21 cellular contexts compared by ENCODE assay signal in genomic region chr22:23969071-23969470, GRCh38. TPM values are rescaled to one million over a fixed set of nuclear protein-coding genes. Genes with fewer than 3 reads are reported as not detected.
DNase-seq lines count a peak whose midpoint lies in the region; ATAC-seq and TF ChIP-seq lines count a peak whose summit lies in the region.
"Had no signal": no experiment of that assay in that cellular context is flagged by ENCODE, and none has a peak within 500 bp of the region (broad histone marks: within the 10 kb centered on the region; RNA-seq: fewer than 3 reads in every experiment).

No MANE protein-coding gene starts in this region.

- peaks cover 23% of the 10 kb centered on the region for H3K4me1 Mint-ChIP-seq in activated naive CD4-positive, alpha-beta T cell treated with anti-CD3 and anti-CD28 coated beads, Interleukin-2, amount 50 U/mL, for 24 hours

- no peak for DNase-seq in activated naive CD4-positive, alpha-beta T cell treated with anti-CD3 and anti-CD28 coated beads, Interleukin-2, amount 50 U/mL, for 16 hours
- DNase-seq in DND-41, result no peak
- DNase-seq in sigmoid colon, result peak; percentile 46
- DNase-seq in AG08395 (ENCODE audit: low spot score), result no peak
- DNase-seq in stimulated activated naive CD4-positive, alpha-beta T cell (lab: John Stamatoyannopoulos, UW), result no peak
- DNase-seq: GOT3; MM.1S; mucosa of descending colon; NCI-H1436 treated with DMSO at 0.1 percent for 48 hours; stimulated activated CD8-positive, alpha-beta memory T cell treated with anti-CD3 and anti-CD28 coated beads, Interleukin-4, amount 100 ng/mL, for 48 hours; T1000 had no signal

- peaks cover 4% of the 10 kb centered on the region for H3K36me3 Mint-ChIP-seq in activated naive CD4-positive, alpha-beta T cell treated with anti-CD3 and anti-CD28 coated beads, Interleukin-2, amount 50 U/mL, for 24 hours

- H3K4me3 Mint-ChIP-seq in activated naive CD4-positive, alpha-beta T cell treated with anti-CD3 and anti-CD28 coated beads, Interleukin-2, amount 50 U/mL, for 24 hours, result peak overlapping the region; percentile 41

- intact Hi-C loops in sigmoid colon (cut with DNase I), result no loop called here

- no peaks in the 10 kb centered on the region for H3K9me3 Mint-ChIP-seq in activated naive CD4-positive, alpha-beta T cell treated with anti-CD3 and anti-CD28 coated beads, Interleukin-2, amount 50 U/mL, for 24 hours

- H3K79me2 ChIP-seq in DND-41 (ENCODE audit: insufficient read depth, low read length), result peaks cover 30% of the 10 kb centered on the region

- TF ChIP-seq POLR2A in sigmoid colon (IDR thresholded peaks at IDR 0.05), result no peak

- H3K27ac ChIP-seq in DND-41 (ENCODE audit: low read length), result no peak overlapping the region
- peak overlapping the region; percentile 35; the same call in 1 of the 2 replicates for H3K27ac ChIP-seq in VCaP
- H3K27ac ChIP-seq in sigmoid colon, result no peak overlapping the region
- H3K27ac ChIP-seq: SJSA1 had no signal

- H3K4me3 ChIP-seq in DND-41 (ENCODE audit: low read depth in 1 of 2, low read length in 2 of 2), result no peak overlapping the region
- H3K4me3 ChIP-seq in sigmoid colon, result no peak overlapping the region
- H3K4me3 ChIP-seq: mucosa of descending colon, SJSA1 had no signal

- TF ChIP-seq EP300 in sigmoid colon (IDR thresholded peaks at IDR 0.05), result no peak

- peak overlapping the region; percentile 63 for H3K27ac Mint-ChIP-seq in activated naive CD4-positive, alpha-beta T cell treated with anti-CD3 and anti-CD28 coated beads, Interleukin-2, amount 50 U/mL, for 24 hours

- no peak overlapping the region for H3K9ac ChIP-seq in DND-41 (ENCODE audit: low read depth, low read length)

- peaks cover 26% of the 10 kb centered on the region for H4K20me1 ChIP-seq in DND-41 (ENCODE audit: insufficient read depth, low read length)

- no peak for TF ChIP-seq CTCF in DND-41 (IDR thresholded peaks at IDR 0.05; ENCODE audit: borderline replicate concordance, extremely low read depth, low read length, poor library complexity, severe bottlenecking)
- no peak for TF ChIP-seq CTCF in VCaP (conservative IDR thresholded peaks at IDR 0.05)
- no peak for TF ChIP-seq CTCF in sigmoid colon (IDR thresholded peaks at IDR 0.05)

- H2AFZ ChIP-seq in DND-41 (ENCODE audit: low read depth, low read length), result no peak overlapping the region

- H3K4me2 ChIP-seq in DND-41 (ENCODE audit: insufficient read depth, low read length), result peak overlapping the region; percentile 31

- H3K36me3 ChIP-seq in DND-41 (ENCODE audit: insufficient read depth, low read length), result peaks cover 31% of the 10 kb centered on the region
- peaks cover 8 to 30% (median 18%) of the 10 kb centered on the region in 4 donors for H3K36me3 ChIP-seq in sigmoid colon

- no peak for ATAC-seq in DND-41 (ENCODE audit: insufficient read depth, low read depth)
- no peak for ATAC-seq in HG03039 (IDR thresholded peaks at IDR 0.05; ENCODE audit: unreplicated experiment)
- ATAC-seq: activated CD4-positive, CD25-positive, alpha-beta regulatory T cell treated with anti-CD3 and anti-CD28 coated beads, Interleukin-2, amount 50 U/mL, for 24 hours; mucosa of descending colon had no signal

- H3K27me3 ChIP-seq in DND-41 (ENCODE audit: insufficient read depth, low read length, poor library complexity) (no peaks in the 10 kb centered on the region), sigmoid colon (no peaks in the 10 kb centered on the region)
- H3K27me3 ChIP-seq: SJSA1 had no signal

- no peaks in the 10 kb centered on the region for H3K9me3 ChIP-seq in DND-41 (ENCODE audit: insufficient read depth, low read length, severe bottlenecking)
- no peaks in the 10 kb centered on the region for H3K9me3 ChIP-seq in sigmoid colon
- H3K9me3 ChIP-seq: mucosa of descending colon, SJSA1 had no signal

- H3K4me1 ChIP-seq in DND-41 (ENCODE audit: insufficient read depth, low read length) (peaks cover 29% of the 10 kb centered on the region), sigmoid colon (peaks cover 0 to 10% (median 5%) of the 10 kb centered on the region in 4 donors)
- H3K4me1 ChIP-seq: SJSA1 had no signal

- no peaks in the 10 kb centered on the region for H3K27me3 Mint-ChIP-seq in activated naive CD4-positive, alpha-beta T cell treated with anti-CD3 and anti-CD28 coated beads, Interleukin-2, amount 50 U/mL, for 24 hours

- WGBS in sigmoid colon, 2 donors, result 89 to 93% methylated on average over 3 of the region's 3 CpGs

RNA-seq across cellular contexts. Expression of gene DDTL, which starts 2.4 kb away (rescaled TPM):
- 1 to 10 TPM in 1 of 4 donors, under 1 TPM in 1, not detected in 2; 0.55 to 2.0 TPM for total RNA-seq in sigmoid colon
- polyA plus RNA-seq in sigmoid colon, result 1 to 10 TPM; 1.2 to 7.3 (median 2.8) TPM
- total RNA-seq: G401, temporal lobe had no signal

RNA-seq across cellular contexts. Expression of gene DDT, which starts 5.2 kb away (rescaled TPM):
- total RNA-seq in sigmoid colon, result 100 to 1,000 TPM in 2 of 4 donors, 10 to 100 TPM in 2; 80.9 to 144 (median 111) TPM
- 100 to 1,000 TPM; 261 to 640 (median 486) TPM for polyA plus RNA-seq in sigmoid colon
- total RNA-seq: G401 had no signal

RNA-seq across cellular contexts. Expression of gene GSTT2B, which starts 8.1 kb away (rescaled TPM):
- total RNA-seq in sigmoid colon, result 1 to 10 TPM in 3 of 4 donors, under 1 TPM in 1; 0.71 to 9.4 (median 3.6) TPM
- 1 to 10 TPM in 1 of 3 donors, not detected in 2; 6.7 TPM for polyA plus RNA-seq in sigmoid colon
- total RNA-seq: G401 had no signal

RNA-seq across cellular contexts. Expression of gene GSTT2, which starts 10.9 kb away (rescaled TPM):
- not detected for total RNA-seq in sigmoid colon
- polyA plus RNA-seq in sigmoid colon, result 1 to 10 TPM in 2 of 3 donors, not detected in 1; 1.1 to 1.2 TPM
- total RNA-seq: endothelial cell of umbilical vein, G401, mucosa of descending colon, temporal lobe had no signal

RNA-seq across cellular contexts. Expression of gene GSTT4, which starts 36.2 kb away (rescaled TPM):
- total RNA-seq in sigmoid colon, result not detected
- not detected for polyA plus RNA-seq in sigmoid colon
- total RNA-seq: endothelial cell of umbilical vein, G401, lower leg skin, mucosa of descending colon, renal cortical epithelial cell, SJSA1, temporal lobe had no signal
- polyA plus RNA-seq: endothelial cell of umbilical vein had no signal
